ENCODE assay signal across 11 cellular contexts in the genomic region with DNA sequence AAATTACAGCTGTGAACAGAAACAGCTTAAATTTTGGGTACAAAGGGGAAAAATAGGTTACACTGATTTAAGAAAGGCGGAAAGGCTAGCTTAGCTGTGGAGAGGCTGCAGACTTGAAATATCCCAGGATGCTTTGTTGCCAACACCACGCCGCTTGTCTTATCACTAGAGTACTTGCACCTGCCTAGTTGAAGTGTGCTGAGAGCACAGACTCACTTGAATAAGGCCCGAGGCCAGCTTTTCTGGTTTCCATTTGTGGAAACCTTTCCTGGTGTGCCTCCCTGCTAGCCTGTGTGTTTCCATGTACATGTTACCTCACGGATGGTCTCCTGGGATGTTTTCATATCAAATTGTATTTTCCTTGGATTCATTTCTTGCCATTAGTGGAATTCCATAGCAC. TPM values are rescaled to one million over a fixed set of nuclear protein-coding genes. Genes with fewer than 3 reads are reported as not detected.
DNase-seq lines count a peak whose midpoint lies in the region; ATAC-seq and TF ChIP-seq lines count a peak whose summit lies in the region.
"Had no signal": no experiment of that assay in that cellular context is flagged by ENCODE, and none has a peak within 500 bp of the region (broad histone marks: within the 10 kb centered on the region; RNA-seq: fewer than 3 reads in every experiment).

No MANE protein-coding gene starts in this region.

- BruUV-seq in PC-3 (replicated peaks; lab: Mats Ljungman, UMichigan): no TSS peak

- no peak overlapping the region for H3K4me3 Mint-ChIP-seq in activated CD8-positive, alpha-beta memory T cell treated with anti-CD3 and anti-CD28 coated beads, Interleukin-2, amount 10 ng/mL, durations not matched to agents 7 days and 5 days
- no peak overlapping the region for H3K4me3 Mint-ChIP-seq in activated CD4-positive, alpha-beta T cell treated with anti-CD3 and anti-CD28 coated beads, Interleukin-2, amount 10 ng/mL, durations not matched to agents 7 days and 5 days
- H3K4me3 Mint-ChIP-seq: central memory CD8-positive, alpha-beta T cell had no signal

- H3K36me3 ChIP-seq in PC-3 (ENCODE audit: low read depth, low read length): no peaks in the 10 kb centered on the region
- H3K36me3 ChIP-seq in heart right ventricle: no peaks in the 10 kb centered on the region
- H3K36me3 ChIP-seq: Peyer's patch had no signal

- intact Hi-C loops in PC-3 (cut with micrococcal nuclease): no loop called here
- intact Hi-C loops in heart right ventricle (cut with DNase I): loop anchor here in 6 of 10 donors (1.0 to 10.0 kb wide), 9 partner anchors 59 to 366 kb away; partner anchors contain the start of gene RMC1 (in 1 of the 6)

- H3K4me3 ChIP-seq in PC-3 (ENCODE audit: low read length): no peak overlapping the region
- H3K4me3 ChIP-seq in heart right ventricle: peak overlapping the region in 3 of 10 donors; percentile 63 to 68 (median 66)

- CTCF ChIA-PET in PC-3 (lab: Charles Lee): interaction anchor here (0.5 kb wide), 1 partner anchor 107 kb away, joined by 5 read pairs; no protein-coding TSS in a partner anchor
- CTCF ChIA-PET in activated CD8-positive, alpha-beta memory T cell treated with anti-CD3 and anti-CD28 coated beads, Interleukin-2, amount 10 ng/mL, durations not matched to agents 7 days and 5 days (lab: Charles Lee): interaction anchor here (1.1 kb wide), 1 partner anchor 273 kb away, joined by 5 read pairs; no protein-coding TSS in a partner anchor
- CTCF ChIA-PET in activated CD4-positive, alpha-beta T cell treated with anti-CD3 and anti-CD28 coated beads, Interleukin-2, amount 10 ng/mL, durations not matched to agents 7 days and 5 days (lab: Charles Lee): interaction anchor here (1.4 kb wide), 1 partner anchor 59 kb away, joined by 4 read pairs; no protein-coding TSS in a partner anchor

- peaks cover 26% of the 10 kb centered on the region; the same call in 1 of the 2 replicates for H4K20me1 ChIP-seq in PC-3 (ENCODE audit: low read length)

- ATAC-seq in PC-3 (no peak), heart right ventricle (peak in 7 of 8 donors; percentile 30 to 81 (median 67))
- no peak for ATAC-seq in activated CD8-positive, alpha-beta memory T cell treated with anti-CD3 and anti-CD28 coated beads, Interleukin-2, amount 10 ng/mL, durations not matched to agents 7 days and 5 days

- H3K27ac Mint-ChIP-seq in activated CD8-positive, alpha-beta memory T cell treated with anti-CD3 and anti-CD28 coated beads, Interleukin-2, amount 10 ng/mL, durations not matched to agents 7 days and 5 days: no peak overlapping the region
- H3K27ac Mint-ChIP-seq in activated CD4-positive, alpha-beta T cell treated with anti-CD3 and anti-CD28 coated beads, Interleukin-2, amount 10 ng/mL, durations not matched to agents 7 days and 5 days: no peak overlapping the region

- H2AFZ ChIP-seq in PC-3 (ENCODE audit: low read length): no peak overlapping the region

- peaks cover 61% of the 10 kb centered on the region for H3K79me2 ChIP-seq in PC-3 (ENCODE audit: low read length)

- H3K27me3 Mint-ChIP-seq in activated CD8-positive, alpha-beta memory T cell treated with anti-CD3 and anti-CD28 coated beads, Interleukin-2, amount 10 ng/mL, durations not matched to agents 7 days and 5 days: peaks cover 50% of the 10 kb centered on the region
- H3K27me3 Mint-ChIP-seq in activated CD4-positive, alpha-beta T cell treated with anti-CD3 and anti-CD28 coated beads, Interleukin-2, amount 10 ng/mL, durations not matched to agents 7 days and 5 days: peaks cover 36% of the 10 kb centered on the region

- no peak overlapping the region for H3K27ac ChIP-seq in PC-3 (ENCODE audit: low read length)
- no peak overlapping the region for H3K27ac ChIP-seq in heart right ventricle
- H3K27ac ChIP-seq: Peyer's patch had no signal

- H3K4me2 ChIP-seq in PC-3 (ENCODE audit: low read length): peak overlapping the region; percentile 92; the same call in 1 of the 2 replicates

- WGBS in heart right ventricle, 2 donors: 35 to 52% methylated on average over 5 of the region's 5 CpGs

- peaks cover 58% of the 10 kb centered on the region for H3K4me1 ChIP-seq in PC-3 (ENCODE audit: insufficient read depth, low read length)
- peaks cover 12 to 65% (median 52%) of the 10 kb centered on the region in 9 donors for H3K4me1 ChIP-seq in heart right ventricle

- DNase-seq in COLO668 (lab: John Stamatoyannopoulos, UW; ENCODE audit: unreplicated experiment): peak; percentile 77
- peak; percentile 81 for DNase-seq in NCI-H128 (lab: John Stamatoyannopoulos, UW; ENCODE audit: unreplicated experiment)
- no peak for DNase-seq in PC-3
- peak; percentile 33 to 48 for DNase-seq in heart right ventricle
- no peak for DNase-seq in CD1c-positive myeloid dendritic cell (ENCODE audit: extremely low spot score)
- no peak for DNase-seq in activated CD8-positive, alpha-beta memory T cell treated with anti-CD3 and anti-CD28 coated beads, Interleukin-2, amount 10 ng/mL, durations not matched to agents 7 days and 5 days
- no peak for DNase-seq in GM19240 (ENCODE audit: insufficient read length, low spot score)
- no peak for DNase-seq in activated CD4-positive, alpha-beta T cell treated with anti-CD3 and anti-CD28 coated beads, Interleukin-2, amount 10 ng/mL, durations not matched to agents 7 days and 5 days
- DNase-seq: Peyer's patch; stimulated activated CD4-positive, alpha-beta T cell treated with anti-CD3 and anti-CD28 coated beads, Interleukin-4, amount 100 ng/mL, for 24 hours had no signal

- POLR2A ChIA-PET in PC-3 (lab: Charles Lee; ENCODE audit: unreplicated experiment): no interaction called here
- POLR2A ChIA-PET in activated CD4-positive, alpha-beta T cell treated with anti-CD3 and anti-CD28 coated beads, Interleukin-2, amount 10 ng/mL, durations not matched to agents 7 days and 5 days (lab: Charles Lee): no interaction called here

- H3F3A ChIP-seq in PC-3 (ENCODE audit: low read length, unreplicated experiment): peaks cover 5% of the 10 kb centered on the region

- no peaks in the 10 kb centered on the region for H3K9me3 Mint-ChIP-seq in activated CD8-positive, alpha-beta memory T cell treated with anti-CD3 and anti-CD28 coated beads, Interleukin-2, amount 10 ng/mL, durations not matched to agents 7 days and 5 days (ENCODE audit: low read depth)
- no peaks in the 10 kb centered on the region for H3K9me3 Mint-ChIP-seq in activated CD4-positive, alpha-beta T cell treated with anti-CD3 and anti-CD28 coated beads, Interleukin-2, amount 10 ng/mL, durations not matched to agents 7 days and 5 days
- H3K9me3 Mint-ChIP-seq: central memory CD8-positive, alpha-beta T cell had no signal

- H3K4me1 Mint-ChIP-seq in activated CD8-positive, alpha-beta memory T cell treated with anti-CD3 and anti-CD28 coated beads, Interleukin-2, amount 10 ng/mL, durations not matched to agents 7 days and 5 days: peaks cover 27% of the 10 kb centered on the region
- peaks cover 33% of the 10 kb centered on the region for H3K4me1 Mint-ChIP-seq in activated CD4-positive, alpha-beta T cell treated with anti-CD3 and anti-CD28 coated beads, Interleukin-2, amount 10 ng/mL, durations not matched to agents 7 days and 5 days

- TF ChIP-seq CTCF in PC-3 (conservative IDR thresholded peaks at IDR 0.05; ENCODE audit: low read depth, low read length): no peak
- no peak for TF ChIP-seq CTCF in heart right ventricle (IDR thresholded peaks at IDR 0.05)

- H3K36me3 Mint-ChIP-seq in activated CD8-positive, alpha-beta memory T cell treated with anti-CD3 and anti-CD28 coated beads, Interleukin-2, amount 10 ng/mL, durations not matched to agents 7 days and 5 days: no peaks in the 10 kb centered on the region
- no peaks in the 10 kb centered on the region for H3K36me3 Mint-ChIP-seq in activated CD4-positive, alpha-beta T cell treated with anti-CD3 and anti-CD28 coated beads, Interleukin-2, amount 10 ng/mL, durations not matched to agents 7 days and 5 days (ENCODE audit: low read depth)

- H3K9me3 ChIP-seq in PC-3 (ENCODE audit: low read length) (no peaks in the 10 kb centered on the region), heart right ventricle (no peaks in the 10 kb centered on the region)
- H3K9me3 ChIP-seq: Peyer's patch had no signal

- H3K27me3 ChIP-seq in PC-3 (ENCODE audit: low read length) (no peaks in the 10 kb centered on the region), heart right ventricle (peaks cover 0 to 57% (median 42%) of the 10 kb centered on the region in 7 donors)
- H3K27me3 ChIP-seq: Peyer's patch had no signal

- no peak overlapping the region for H3K9ac ChIP-seq in PC-3 (ENCODE audit: low read length)

- no peaks in the 10 kb centered on the region for H3K9me2 ChIP-seq in PC-3 (replicated peaks; ENCODE audit: low read length)

RNA-seq across cellular contexts. Expression of gene CABLES1, which starts 3.2 kb away (rescaled TPM):
- total RNA-seq in PC-3 (2014; rRNA removed) (18.6 and 20.5 TPM in 2 replicates), heart right ventricle (1 to 10 TPM; 1.0 to 2.2 (median 2.0) TPM)
- polyA plus RNA-seq in heart right ventricle: 1 to 10 TPM; 1.0 to 1.3 TPM
- total RNA-seq in activated CD8-positive, alpha-beta memory T cell treated with anti-CD3 and anti-CD28 coated beads, Interleukin-2, amount 10 ng/mL, durations not matched to agents 7 days and 5 days: 1 to 10 TPM; 2.1 to 8.6 TPM
- 1 to 10 TPM; 1.9 to 2.1 TPM for total RNA-seq in activated CD4-positive, alpha-beta T cell treated with anti-CD3 and anti-CD28 coated beads, Interleukin-2, amount 10 ng/mL, durations not matched to agents 7 days and 5 days

Comparison
In these comparisons a context has a peak if more than half of its experiments do, and no peak if none do; other contexts are left out.
1. DNase-seq: peak in COLO668 (single experiment), NCI-H128 (single experiment) and heart right ventricle (2 of 2); none in PC-3 (single experiment), CD1c-positive myeloid dendritic cell (single experiment), activated CD8-positive, alpha-beta memory T cell treated with anti-CD3 and anti-CD28 coated beads, Interleukin-2, amount 10 ng/mL, durations not matched to agents 7 days and 5 days (single experiment), GM19240 (single experiment) and activated CD4-positive, alpha-beta T cell treated with anti-CD3 and anti-CD28 coated beads, Interleukin-2, amount 10 ng/mL, durations not matched to agents 7 days and 5 days (single experiment).
2. ATAC-seq: peak in heart right ventricle (7 of 8); none in PC-3 (single experiment) and activated CD8-positive, alpha-beta memory T cell treated with anti-CD3 and anti-CD28 coated beads, Interleukin-2, amount 10 ng/mL, durations not matched to agents 7 days and 5 days (single experiment).